20 cellular contexts compared by ENCODE assay signal in genomic region chr7:32900415-32900814, GRCh38. TPM values are rescaled to one million over a fixed set of nuclear protein-coding genes. Genes with fewer than 3 reads are reported as not detected.
A peak's percentile ranks its signal among the peaks of the same experiment; 100 is the strongest.
DNase-seq lines count a peak whose midpoint lies in the region; ATAC-seq and TF ChIP-seq lines count a peak whose summit lies in the region.
"Had no signal": no experiment of that assay in that cellular context is flagged by ENCODE, and none has a peak within 500 bp of the region (broad histone marks: within the 10 kb centered on the region; RNA-seq: fewer than 3 reads in every experiment).

No MANE protein-coding gene starts in this region.

- H3K36me3 ChIP-seq in CD4-positive, alpha-beta memory T cell (ENCODE audit: insufficient read depth, low read length), result no peaks in the 10 kb centered on the region
- H3K36me3 ChIP-seq in hepatocyte (replicated peaks; ENCODE audit: insufficient read depth, low read depth), result no peaks in the 10 kb centered on the region
- H3K36me3 ChIP-seq: BLaER1, HAP-1 had no signal

- no peaks in the 10 kb centered on the region for H3K27me3 Mint-ChIP-seq in CD4-positive, alpha-beta memory T cell
- no peaks in the 10 kb centered on the region for H3K27me3 Mint-ChIP-seq in progenitor cell of endocrine pancreas
- no peaks in the 10 kb centered on the region for H3K27me3 Mint-ChIP-seq in type B pancreatic cell

- peaks cover 8 to 12% (median 10%) of the 10 kb centered on the region in 4 donors for H3K4me1 Mint-ChIP-seq in CD4-positive, alpha-beta memory T cell
- peaks cover 8% of the 10 kb centered on the region for H3K4me1 Mint-ChIP-seq in progenitor cell of endocrine pancreas (ENCODE audit: low read depth)
- peaks cover 6% of the 10 kb centered on the region for H3K4me1 Mint-ChIP-seq in type B pancreatic cell (ENCODE audit: unreplicated experiment)
- H3K4me1 Mint-ChIP-seq: GM23338 had no signal

- DNase-seq in CD4-positive, alpha-beta memory T cell, result no peak
- DNase-seq in hepatocyte (ENCODE audit: low spot score) (no peak), progenitor cell of endocrine pancreas (ENCODE audit: low spot score, unreplicated experiment) (no peak), type B pancreatic cell (ENCODE audit: extremely low spot score, unreplicated experiment) (no peak)
- DNase-seq: Calu3; CD4-positive, CD25-positive, alpha-beta regulatory T cell; CD8-positive, alpha-beta memory T cell; DMS53; DMS79 treated with DMSO at 0.1 percent for 48 hours; GF-D8; HFFc6 had no signal

- no peaks in the 10 kb centered on the region for H3K9me3 Mint-ChIP-seq in CD4-positive, alpha-beta memory T cell
- H3K9me3 Mint-ChIP-seq in progenitor cell of endocrine pancreas (ENCODE audit: low read depth) (no peaks in the 10 kb centered on the region), type B pancreatic cell (no peaks in the 10 kb centered on the region)
- H3K9me3 Mint-ChIP-seq: CD4-positive, CD25-positive, alpha-beta regulatory T cell; CD8-positive, alpha-beta memory T cell; GM23338; HFFc6 had no signal

- CTCF ChIA-PET in CD4-positive, alpha-beta memory T cell (lab: Charles Lee; ENCODE audit: partially characterized antibody), result interaction anchor here (0.9 to 3.5 kb wide), 2 partner anchors 10 to 54 kb away, joined by 3 to 22 read pairs; no protein-coding TSS in a partner anchor

- peak overlapping the region in 4 of 7 donors; percentile 6 to 60 (median 22) for H3K27ac Mint-ChIP-seq in CD4-positive, alpha-beta memory T cell
- peak overlapping the region; percentile 85 for H3K27ac Mint-ChIP-seq in progenitor cell of endocrine pancreas
- H3K27ac Mint-ChIP-seq in type B pancreatic cell, result no peak overlapping the region
- H3K27ac Mint-ChIP-seq: B cell, GM23338, HFFc6 had no signal

- TF ChIP-seq CTCF in hepatocyte (IDR thresholded peaks at IDR 0.05; ENCODE audit: poor library complexity) (no peak), progenitor cell of endocrine pancreas (IDR thresholded peaks at IDR 0.05; ENCODE audit: unreplicated experiment) (no peak), type B pancreatic cell (conservative IDR thresholded peaks at IDR 0.05) (no peak)

- H3K9me3 ChIP-seq in CD4-positive, alpha-beta memory T cell (ENCODE audit: control insufficient read depth in 1 of 2, low read length in 2 of 2), result no peaks in the 10 kb centered on the region
- H3K9me3 ChIP-seq in hepatocyte (ENCODE audit: low read depth), result no peaks in the 10 kb centered on the region
- H3K9me3 ChIP-seq: BLaER1, HAP-1 had no signal

- no peak overlapping the region for H2AFZ ChIP-seq in hepatocyte
- H2AFZ ChIP-seq: GM23338 had no signal

- POLR2A ChIA-PET in CD4-positive, alpha-beta memory T cell (lab: Charles Lee; ENCODE audit: partially characterized antibody), result interaction anchor here (0.6 to 3.3 kb wide), 2 partner anchors 8 to 28 kb away, joined by 3 to 32 read pairs; partner anchors contain the start of gene KBTBD2

- no peak overlapping the region for H3K4me3 Mint-ChIP-seq in CD4-positive, alpha-beta memory T cell
- no peak overlapping the region for H3K4me3 Mint-ChIP-seq in progenitor cell of endocrine pancreas (ENCODE audit: low read depth)
- peak overlapping the region; percentile 5 for H3K4me3 Mint-ChIP-seq in type B pancreatic cell
- H3K4me3 Mint-ChIP-seq: B cell; CD4-positive, CD25-positive, alpha-beta regulatory T cell; CD8-positive, alpha-beta memory T cell; GM23338; HFFc6 had no signal

- no peaks in the 10 kb centered on the region for H3K79me2 ChIP-seq in hepatocyte

- no peak overlapping the region for H3K4me2 ChIP-seq in hepatocyte
- H3K4me2 ChIP-seq: BLaER1, GM23338 had no signal

- H3K4me3 ChIP-seq in CD4-positive, alpha-beta memory T cell (ENCODE audit: low read length in 2 of 2), result no peak overlapping the region
- no peak overlapping the region for H3K4me3 ChIP-seq in hepatocyte
- H3K4me3 ChIP-seq: BLaER1, GM23338, HAP-1 had no signal

- intact Hi-C loops in CD4-positive, alpha-beta memory T cell (cut with micrococcal nuclease), result no loop called here

- ATAC-seq in GM21423 (IDR thresholded peaks at IDR 0.05; ENCODE audit: unreplicated experiment), result no peak
- ATAC-seq in GM19351 (IDR thresholded peaks at IDR 0.05; ENCODE audit: unreplicated experiment), result no peak
- no peak for ATAC-seq in HG03196 (IDR thresholded peaks at IDR 0.05; ENCODE audit: unreplicated experiment)
- ATAC-seq: GM23338 had no signal

- H3K27ac ChIP-seq in CD4-positive, alpha-beta memory T cell (ENCODE audit: low read depth, low read length), result no peak overlapping the region
- H3K27ac ChIP-seq in hepatocyte, result peak overlapping the region; percentile 32
- H3K27ac ChIP-seq: 22Rv1, BLaER1, C4-2B had no signal

- H3K27me3 ChIP-seq in CD4-positive, alpha-beta memory T cell (ENCODE audit: insufficient read depth, low read length), result no peaks in the 10 kb centered on the region
- no peaks in the 10 kb centered on the region for H3K27me3 ChIP-seq in hepatocyte
- H3K27me3 ChIP-seq: BLaER1 had no signal

- H3K9me2 ChIP-seq in hepatocyte (replicated peaks; ENCODE audit: insufficient read depth), result no peaks in the 10 kb centered on the region

- 95% methylated on average over 4 of the region's 4 CpGs for WGBS in hepatocyte (ENCODE audit: low lambda C conversion rate, missing lambda C conversion rate)

- H3K4me1 ChIP-seq in CD4-positive, alpha-beta memory T cell (ENCODE audit: insufficient read depth, low read length), result peaks cover 17% of the 10 kb centered on the region
- H3K4me1 ChIP-seq in hepatocyte (ENCODE audit: insufficient read depth), result no peaks in the 10 kb centered on the region

- no peaks in the 10 kb centered on the region for H4K20me1 ChIP-seq in hepatocyte (ENCODE audit: insufficient read depth, poor library complexity, severe bottlenecking)
- H4K20me1 ChIP-seq: BLaER1 had no signal

- no peaks in the 10 kb centered on the region for H3K36me3 Mint-ChIP-seq in CD4-positive, alpha-beta memory T cell
- H3K36me3 Mint-ChIP-seq in progenitor cell of endocrine pancreas (ENCODE audit: insufficient read depth) (no peaks in the 10 kb centered on the region), type B pancreatic cell (no peaks in the 10 kb centered on the region)
- H3K36me3 Mint-ChIP-seq: CD4-positive, CD25-positive, alpha-beta regulatory T cell had no signal

RNA-seq across cellular contexts. Expression of gene KBTBD2, which starts 8.9 kb away (rescaled TPM):
- 10 to 100 TPM; 61.5 to 64.3 TPM for total RNA-seq in CD4-positive, alpha-beta memory T cell
- polyA plus RNA-seq in CD4-positive, alpha-beta memory T cell, result 10 to 100 TPM; 27.4 to 39.0 TPM
- 49.7 and 67.8 TPM in 2 replicates for total RNA-seq in hepatocyte
- polyA plus RNA-seq in hepatocyte, result 22.1 and 23.7 TPM in 2 replicates
- 47.5 and 48.1 TPM in 2 replicates for total RNA-seq in progenitor cell of endocrine pancreas
- total RNA-seq in type B pancreatic cell (ENCODE audit: low replicate concordance), result 20.6 and 32.3 TPM in 2 replicates

RNA-seq across cellular contexts. Expression of gene FKBP9, which starts 56.8 kb away (rescaled TPM):
- total RNA-seq in CD4-positive, alpha-beta memory T cell, result under 1 TPM in 1 of 2 experiments, not detected in 1; 0.35 TPM
- polyA plus RNA-seq in CD4-positive, alpha-beta memory T cell, result under 1 TPM in 1 of 2 donors, not detected in 1; 0.32 TPM
- total RNA-seq in hepatocyte (91.2 and 109 TPM in 2 replicates), progenitor cell of endocrine pancreas (86.4 and 90.7 TPM in 2 replicates), type B pancreatic cell (ENCODE audit: low replicate concordance) (76.0 and 131 TPM in 2 replicates)
- polyA plus RNA-seq in hepatocyte, result 81.5 and 88.8 TPM in 2 replicates
- total RNA-seq: CD4-positive, CD25-positive, alpha-beta regulatory T cell had no signal
- polyA plus RNA-seq: CD8-positive, alpha-beta memory T cell had no signal

Comparison
In these comparisons a context has a peak if more than half of its experiments do, and no peak if none do; other contexts are left out.
1. RNA of gene FKBP9, which starts 56.8 kb away (total RNA-seq): 91.2 to 109 TPM in hepatocyte, 86.4 to 90.7 TPM in progenitor cell of endocrine pancreas and 76.0 to 131 TPM in type B pancreatic cell; 0.35 TPM in CD4-positive, alpha-beta memory T cell; every median in the first group is over 10 times any median in the second.